Comparison of ENCODE assay signal across 8 cellular contexts in the genomic region with DNA sequence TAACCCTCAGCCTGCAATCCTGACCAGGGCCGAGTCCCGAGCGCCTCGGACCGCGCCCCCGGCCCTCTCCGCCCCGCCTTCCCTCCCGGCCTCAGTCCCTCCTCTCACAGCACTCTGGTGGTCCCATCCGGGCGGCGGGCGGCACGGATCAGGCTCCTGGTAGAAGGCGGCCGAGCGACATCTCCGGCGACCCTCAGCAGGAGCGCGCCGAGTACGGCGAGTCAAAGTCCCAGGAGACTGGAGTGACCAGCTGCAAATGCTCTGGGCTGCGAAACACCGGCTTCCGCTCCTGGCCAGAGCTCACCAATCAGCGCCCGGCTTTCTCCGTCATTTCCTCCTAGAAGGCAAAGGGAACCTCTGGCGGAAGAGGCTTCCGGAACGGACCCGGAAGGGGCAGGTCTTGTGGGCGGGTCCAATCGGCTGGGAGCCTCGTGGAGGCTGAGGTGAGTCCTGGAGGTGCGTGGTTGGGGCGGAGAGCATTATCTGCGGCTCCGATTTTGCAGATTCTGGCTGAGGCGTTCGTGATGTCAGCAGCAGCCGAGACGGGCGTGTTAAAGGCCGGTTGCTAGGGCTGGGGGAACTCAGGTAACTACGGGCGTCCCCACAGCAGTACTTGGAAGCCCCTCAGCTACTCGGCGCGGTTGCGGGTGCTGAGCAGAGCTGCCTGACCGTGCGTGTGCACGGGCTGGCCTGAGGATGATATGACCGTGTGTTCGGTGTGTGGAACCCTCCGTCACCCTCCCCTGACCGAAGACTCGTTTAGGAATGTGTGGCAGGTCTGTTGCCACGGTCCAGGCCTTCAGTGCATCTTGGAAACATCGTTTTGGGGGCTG. TPM values are rescaled to one million over a fixed set of nuclear protein-coding genes. Genes with fewer than 3 reads are reported as not detected.
DNase-seq lines count a peak whose midpoint lies in the region; ATAC-seq and TF ChIP-seq lines count a peak whose summit lies in the region.

A gene with protein sequence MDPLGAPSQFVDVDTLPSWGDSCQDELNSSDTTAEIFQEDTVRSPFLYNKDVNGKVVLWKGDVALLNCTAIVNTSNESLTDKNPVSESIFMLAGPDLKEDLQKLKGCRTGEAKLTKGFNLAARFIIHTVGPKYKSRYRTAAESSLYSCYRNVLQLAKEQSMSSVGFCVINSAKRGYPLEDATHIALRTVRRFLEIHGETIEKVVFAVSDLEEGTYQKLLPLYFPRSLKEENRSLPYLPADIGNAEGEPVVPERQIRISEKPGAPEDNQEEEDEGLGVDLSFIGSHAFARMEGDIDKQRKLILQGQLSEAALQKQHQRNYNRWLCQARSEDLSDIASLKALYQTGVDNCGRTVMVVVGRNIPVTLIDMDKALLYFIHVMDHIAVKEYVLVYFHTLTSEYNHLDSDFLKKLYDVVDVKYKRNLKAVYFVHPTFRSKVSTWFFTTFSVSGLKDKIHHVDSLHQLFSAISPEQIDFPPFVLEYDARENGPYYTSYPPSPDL (minus strand): TSS at position 282 of the 833 bp plus-strand sequence. CDS start 9,264 bp downstream, outside the sequence.
A gene (plus strand): TSS at position 400 of the 833 bp plus-strand sequence. CDS start 3,581 bp downstream, outside the sequence.

- H3K4me3 ChIP-seq in PC-3 (ENCODE audit: low read length) (peak within 1 kb of the TSS; percentile 86), mucosa of descending colon (peak within 1 kb of the TSS; percentile 82)

- CTCF ChIA-PET in PC-3 (lab: Charles Lee): interaction anchor here (0.6 to 1.4 kb wide), 3 partner anchors 322 to 606 kb away, joined by 3 to 9 read pairs (median 3); no protein-coding TSS in a partner anchor

- H3K9me3 ChIP-seq in PC-3 (ENCODE audit: low read length): no peaks in the 10 kb centered on the region
- H3K9me3 ChIP-seq in mucosa of descending colon: no peaks in the 10 kb centered on the region

- H3K9ac ChIP-seq in PC-3 (ENCODE audit: low read length): peak within 1 kb of the TSS; percentile 93

- BruUV-seq in PC-3 (replicated peaks; lab: Mats Ljungman, UMichigan): TSS peak; percentile 64

- no peaks in the 10 kb centered on the region for H3K9me2 ChIP-seq in PC-3 (replicated peaks; ENCODE audit: low read length)

- H3K27ac ChIP-seq in PC-3 (ENCODE audit: low read length): peak within 1 kb of the TSS; percentile 31
- peak within 1 kb of the TSS; percentile 78 for H3K27ac ChIP-seq in epithelial cell of prostate

- H2AFZ ChIP-seq in PC-3 (ENCODE audit: low read length): peak within 1 kb of the TSS; percentile 77

- TF ChIP-seq CTCF in PC-3 (conservative IDR thresholded peaks at IDR 0.05; ENCODE audit: low read depth, low read length) (no peak), mucosa of descending colon (IDR thresholded peaks at IDR 0.05) (no peak)

- no peaks in the 10 kb centered on the region for H3K27me3 ChIP-seq in PC-3 (ENCODE audit: low read length)

- H3K4me1 ChIP-seq in PC-3 (ENCODE audit: insufficient read depth, low read length) (peaks cover 51% of the 10 kb centered on the region), mucosa of descending colon (ENCODE audit: low read depth) (peaks cover 25% of the 10 kb centered on the region)

- no peak for TF ChIP-seq RAD21 in Ishikawa (IDR thresholded peaks at IDR 0.05; ENCODE audit: low read depth)

- H4K20me1 ChIP-seq in PC-3 (ENCODE audit: low read length): peaks cover 37% of the 10 kb centered on the region

- DNase-seq in DMS114 treated with DMSO at 0.1 percent for 48 hours (lab: John Stamatoyannopoulos, UW; ENCODE audit: unreplicated experiment) (peak; percentile 95), PC-3 (peak; percentile 98), activated T-cell treated with anti-CD3 and anti-CD28 coated beads for 48 hours (ENCODE audit: low read depth) (peak; percentile 92), epithelial cell of prostate (ENCODE audit: low read depth, low spot score) (peak; percentile 93), mucosa of descending colon (peak; percentile 96 to 99 (median 98))
- DNase-seq in stimulated activated CD8-positive, alpha-beta memory T cell treated with anti-CD3 and anti-CD28 coated beads, Interleukin-4, amount 100 ng/mL, for 24 hours (ENCODE audit: low read depth): peak; percentile 92

- TF ChIP-seq EP300 in Ishikawa (IDR thresholded peaks at IDR 0.05; ENCODE audit: borderline replicate concordance): no peak

- H3K36me3 ChIP-seq in PC-3 (ENCODE audit: low read depth, low read length): peaks cover 15% of the 10 kb centered on the region; the same call in 1 of the 2 replicates
- H3K36me3 ChIP-seq in mucosa of descending colon (ENCODE audit: low read depth): no peaks in the 10 kb centered on the region

- POLR2A ChIA-PET in PC-3 (lab: Charles Lee; ENCODE audit: unreplicated experiment): interaction anchor here (0.5 to 0.6 kb wide), 2 partner anchors 58 to 508 kb away, joined by 4 read pairs; no protein-coding TSS in a partner anchor

- peak within 1 kb of the TSS; percentile 90 for H3K4me2 ChIP-seq in PC-3 (ENCODE audit: low read length)

- peaks cover 95% of the 10 kb centered on the region for H3K79me2 ChIP-seq in PC-3 (ENCODE audit: low read length)

- intact Hi-C loops in PC-3 (cut with micrococcal nuclease) (loop anchor here (5.0 to 10.0 kb wide), 2 partner anchors 325 to 562 kb away; a partner anchor contains a TSS), mucosa of descending colon (cut with DNase I, micrococcal nuclease) (no loop called here)

- ATAC-seq in GM21576 (IDR thresholded peaks at IDR 0.05; ENCODE audit: unreplicated experiment) (peak; percentile 95), PC-3 (peak; percentile 83), mucosa of descending colon (peak; percentile 98)

- H3F3A ChIP-seq in PC-3 (ENCODE audit: low read length, unreplicated experiment): no peaks in the 10 kb centered on the region

TF ChIP-seq in Ishikawa, 13 proteins besides CTCF, POLR2A, EP300 and RAD21:
- TF ChIP-seq, protein P1, sequence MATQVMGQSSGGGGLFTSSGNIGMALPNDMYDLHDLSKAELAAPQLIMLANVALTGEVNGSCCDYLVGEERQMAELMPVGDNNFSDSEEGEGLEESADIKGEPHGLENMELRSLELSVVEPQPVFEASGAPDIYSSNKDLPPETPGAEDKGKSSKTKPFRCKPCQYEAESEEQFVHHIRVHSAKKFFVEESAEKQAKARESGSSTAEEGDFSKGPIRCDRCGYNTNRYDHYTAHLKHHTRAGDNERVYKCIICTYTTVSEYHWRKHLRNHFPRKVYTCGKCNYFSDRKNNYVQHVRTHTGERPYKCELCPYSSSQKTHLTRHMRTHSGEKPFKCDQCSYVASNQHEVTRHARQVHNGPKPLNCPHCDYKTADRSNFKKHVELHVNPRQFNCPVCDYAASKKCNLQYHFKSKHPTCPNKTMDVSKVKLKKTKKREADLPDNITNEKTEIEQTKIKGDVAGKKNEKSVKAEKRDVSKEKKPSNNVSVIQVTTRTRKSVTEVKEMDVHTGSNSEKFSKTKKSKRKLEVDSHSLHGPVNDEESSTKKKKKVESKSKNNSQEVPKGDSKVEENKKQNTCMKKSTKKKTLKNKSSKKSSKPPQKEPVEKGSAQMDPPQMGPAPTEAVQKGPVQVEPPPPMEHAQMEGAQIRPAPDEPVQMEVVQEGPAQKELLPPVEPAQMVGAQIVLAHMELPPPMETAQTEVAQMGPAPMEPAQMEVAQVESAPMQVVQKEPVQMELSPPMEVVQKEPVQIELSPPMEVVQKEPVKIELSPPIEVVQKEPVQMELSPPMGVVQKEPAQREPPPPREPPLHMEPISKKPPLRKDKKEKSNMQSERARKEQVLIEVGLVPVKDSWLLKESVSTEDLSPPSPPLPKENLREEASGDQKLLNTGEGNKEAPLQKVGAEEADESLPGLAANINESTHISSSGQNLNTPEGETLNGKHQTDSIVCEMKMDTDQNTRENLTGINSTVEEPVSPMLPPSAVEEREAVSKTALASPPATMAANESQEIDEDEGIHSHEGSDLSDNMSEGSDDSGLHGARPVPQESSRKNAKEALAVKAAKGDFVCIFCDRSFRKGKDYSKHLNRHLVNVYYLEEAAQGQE (IDR thresholded peaks at IDR 0.05; ENCODE audit: low read depth): no peak
- TF ChIP-seq, protein P2, sequence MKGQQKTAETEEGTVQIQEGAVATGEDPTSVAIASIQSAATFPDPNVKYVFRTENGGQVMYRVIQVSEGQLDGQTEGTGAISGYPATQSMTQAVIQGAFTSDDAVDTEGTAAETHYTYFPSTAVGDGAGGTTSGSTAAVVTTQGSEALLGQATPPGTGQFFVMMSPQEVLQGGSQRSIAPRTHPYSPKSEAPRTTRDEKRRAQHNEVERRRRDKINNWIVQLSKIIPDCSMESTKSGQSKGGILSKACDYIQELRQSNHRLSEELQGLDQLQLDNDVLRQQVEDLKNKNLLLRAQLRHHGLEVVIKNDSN (IDR thresholded peaks at IDR 0.05): no peak; the same call in 1 of the 2 replicates
- TF ChIP-seq FOXM1 (IDR thresholded peaks at IDR 0.05; ENCODE audit: borderline replicate concordance, low read depth) (no peak), TEAD4 (IDR thresholded peaks at IDR 0.05) (peak; percentile 21; the same call in 1 of the 2 replicates), EGR1 (IDR thresholded peaks at IDR 0.05) (no peak), CEBPB (IDR thresholded peaks at IDR 0.05) (no peak), YY1 (IDR thresholded peaks at IDR 0.05; ENCODE audit: low read depth) (no peak), ZBTB7A (IDR thresholded peaks at IDR 0.05; ENCODE audit: low read depth) (no peak), TAF1 (IDR thresholded peaks at IDR 0.05; ENCODE audit: low read depth) (peak; percentile 73), CREB1 (IDR thresholded peaks at IDR 0.05; ENCODE audit: low read depth) (peak; percentile 71), NFIC (IDR thresholded peaks at IDR 0.05) (no peak), TCF12 (IDR thresholded peaks at IDR 0.05; ENCODE audit: low read depth) (peak; percentile 62)
- TF ChIP-seq, protein P3, sequence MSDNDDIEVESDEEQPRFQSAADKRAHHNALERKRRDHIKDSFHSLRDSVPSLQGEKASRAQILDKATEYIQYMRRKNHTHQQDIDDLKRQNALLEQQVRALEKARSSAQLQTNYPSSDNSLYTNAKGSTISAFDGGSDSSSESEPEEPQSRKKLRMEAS (IDR thresholded peaks at IDR 0.05): peak; percentile 96

RNA-seq across cellular contexts. Expression of the first gene that starts in this region (rescaled TPM):
- total RNA-seq in PC-3 (2014; rRNA removed) (17.7 and 20.7 TPM in 2 replicates), mucosa of descending colon (10 to 100 TPM; 27.4 to 36.0 (median 33.5) TPM)

RNA-seq across cellular contexts. Expression of the second gene that starts in this region (rescaled TPM):
- total RNA-seq in PC-3 (2014; rRNA removed) (38.2 and 57.8 TPM in 2 replicates), mucosa of descending colon (10 to 100 TPM; 12.5 to 13.3 (median 13.0) TPM)

Comparison
In these comparisons a context has a peak if more than half of its experiments do, and no peak if none do; other contexts are left out.
1. Peak in every context shown above with its lines: DNase-seq, ATAC-seq, H3K4me3 ChIP-seq and H3K27ac ChIP-seq.